Comparison of ENCODE assay signal across 19 cellular contexts in the genomic region with DNA sequence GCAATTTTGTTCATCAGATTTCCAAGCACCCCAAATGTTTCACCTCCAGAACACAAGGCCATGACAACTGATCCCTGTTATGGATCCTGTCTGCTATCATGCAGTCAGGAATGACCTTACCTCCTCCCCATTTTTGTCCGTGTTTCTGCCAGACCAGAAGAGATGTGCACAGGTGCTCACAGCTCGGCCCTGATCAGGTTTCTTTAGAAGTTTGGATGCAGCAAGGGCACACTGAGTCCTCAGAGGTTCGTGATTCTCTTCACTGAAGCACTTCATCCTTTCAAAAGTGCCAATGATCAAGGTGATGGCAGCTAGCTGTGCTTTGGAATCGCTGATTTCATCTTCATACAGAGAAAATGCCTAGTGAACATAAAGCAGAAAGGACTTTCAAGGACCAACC.
"Had no signal": no experiment of that assay in that cellular context is flagged by ENCODE, and none has a peak within 500 bp of the region (broad histone marks: within the 10 kb centered on the region; RNA-seq: fewer than 3 reads in every experiment).

No MANE protein-coding gene starts in this region.

- FAIRE-seq: islet of Langerhans had no signal

- H3K27ac ChIP-seq: coronary artery, heart left ventricle, spleen, stomach, thoracic aorta, transverse colon had no signal

- DNase-seq: effector CD4-positive, alpha-beta T cell; foreskin melanocyte; heart left ventricle; hypothalamus; kidney glomerular epithelial cell; naive thymus-derived CD4-positive, alpha-beta T cell; nephron progenitor cell; spleen; stimulated activated CD4-positive, alpha-beta T cell treated with anti-CD3 and anti-CD28 coated beads, Interleukin-15, amount 100 ng/mL, for 24 hours; stimulated activated CD4-positive, alpha-beta T cell treated with anti-CD3 and anti-CD28 coated beads, Interleukin-1b, Interleukin-23, amount 100 ng/mL, for 48 hours; stimulated activated CD4-positive, alpha-beta T cell treated with anti-CD3 and anti-CD28 coated beads, Interleukin-4, amount 100 ng/mL, for 24 hours; stomach; substantia nigra; transverse colon had no signal

- H3K9me3 ChIP-seq: heart left ventricle, spleen, stomach, thoracic aorta, transverse colon had no signal

- H3K4me3 Mint-ChIP-seq: naive thymus-derived CD4-positive, alpha-beta T cell; nephron progenitor cell; stimulated activated memory B cell treated with anti-CD40 and anti-IgM and Interleukin-4, amounts not matched to agents 10 μg/mL and 1 μg/mL and 100 μg/mL, for 72 hours had no signal

- H3K27ac Mint-ChIP-seq: nephron progenitor cell; stimulated activated memory B cell treated with anti-CD40 and anti-IgM and Interleukin-4, amounts not matched to agents 10 μg/mL and 1 μg/mL and 100 μg/mL, for 72 hours had no signal

- H3K27me3 Mint-ChIP-seq: naive thymus-derived CD4-positive, alpha-beta T cell; stimulated activated memory B cell treated with anti-CD40 and anti-IgM and Interleukin-4, amounts not matched to agents 10 μg/mL and 1 μg/mL and 100 μg/mL, for 72 hours had no signal

- H3K4me1 ChIP-seq: stomach, transverse colon had no signal

- H3K4me3 ChIP-seq: coronary artery, heart left ventricle, spleen, stomach, thoracic aorta, transverse colon had no signal

- ATAC-seq: heart left ventricle; naive thymus-derived CD4-positive, alpha-beta T cell; sciatic nerve; stimulated activated memory B cell treated with anti-CD40 and anti-IgM and Interleukin-4, amounts not matched to agents 10 μg/mL and 1 μg/mL and 100 μg/mL, for 72 hours had no signal

- H3K9me3 Mint-ChIP-seq: naive thymus-derived CD4-positive, alpha-beta T cell; nephron progenitor cell; stimulated activated memory B cell treated with anti-CD40 and anti-IgM and Interleukin-4, amounts not matched to agents 10 μg/mL and 1 μg/mL and 100 μg/mL, for 72 hours had no signal
